5 cellular contexts compared by ENCODE assay signal in genomic region chr1:109697861-109698260, GRCh38. TPM values are rescaled to one million over a fixed set of nuclear protein-coding genes. Genes with fewer than 3 reads are reported as not detected.
"Had no signal": no experiment of that assay in that cellular context is flagged by ENCODE, and none has a peak within 500 bp of the region (broad histone marks: within the 10 kb centered on the region; RNA-seq: fewer than 3 reads in every experiment).

No MANE protein-coding gene starts in this region.

RNA-seq across cellular contexts. Expression of gene GSTM1, which starts 10.2 kb away (rescaled TPM):
- total RNA-seq: K562, M059J, Right ventricle myocardium inferior had no signal
- polyA plus RNA-seq: K562, SK-N-SH had no signal

RNA-seq across cellular contexts. Expression of gene GSTM5, which starts 14.2 kb away (rescaled TPM):
- total RNA-seq: K562, M059J, SJSA1 had no signal
- polyA plus RNA-seq: K562, SK-N-SH had no signal
